In genomic region chr1:30879940-30880339, GRCh38 we compare ENCODE assay signal across 13 cellular contexts. TPM values are rescaled to one million over a fixed set of nuclear protein-coding genes. Genes with fewer than 3 reads are reported as not detected.
A peak's percentile ranks its signal among the peaks of the same experiment; 100 is the strongest.
DNase-seq lines count a peak whose midpoint lies in the region; ATAC-seq and TF ChIP-seq lines count a peak whose summit lies in the region.
"Had no signal": no experiment of that assay in that cellular context is flagged by ENCODE, and none has a peak within 500 bp of the region (broad histone marks: within the 10 kb centered on the region; RNA-seq: fewer than 3 reads in every experiment).

No MANE protein-coding gene starts in this region.

- DNase-seq in DMS53 (lab: John Stamatoyannopoulos, UW) = peak; percentile 79
- DNase-seq in NCI-H1930 (lab: John Stamatoyannopoulos, UW) = peak; percentile 35 to 43
- DNase-seq in adrenal gland = no peak
- peak; percentile 45 for DNase-seq in kidney tubule cell (ENCODE audit: low spot score)
- DNase-seq: activated CD8-positive, alpha-beta memory T cell treated with anti-CD3 and anti-CD28 coated beads for 24 hours; aorta; spleen; stimulated activated naive CD8-positive, alpha-beta T cell treated with anti-CD3 and anti-CD28 coated beads, Interleukin-15, Interleukin-2, amounts not matched to agents 100 U/mL and 50 U/mL, for 24 hours had no signal

- no peaks in the 10 kb centered on the region for H3K9me3 ChIP-seq in adrenal gland (replicated peaks in 1 of 3)
- H3K9me3 ChIP-seq: BLaER1 treated with 17β-estradiol and CSF1 and Interleukin-3, amounts not matched to agents 10 nM and 100 nM; spleen had no signal

- H3K27me3 ChIP-seq in adrenal gland = no peaks in the 10 kb centered on the region

- H3K4me3 ChIP-seq in adrenal gland = no peak overlapping the region
- H3K4me3 ChIP-seq: BLaER1 treated with 17β-estradiol and CSF1 and Interleukin-3, amounts not matched to agents 10 nM and 100 nM; spleen had no signal

- no peak for TF ChIP-seq CTCF in adrenal gland (IDR thresholded peaks at IDR 0.05)

- ATAC-seq in HG03135 (IDR thresholded peaks at IDR 0.05; ENCODE audit: unreplicated experiment) (no peak), HG03175 (IDR thresholded peaks at IDR 0.05; ENCODE audit: unreplicated experiment) (no peak), HG03442 (IDR thresholded peaks at IDR 0.05; ENCODE audit: unreplicated experiment) (no peak), HG03196 (IDR thresholded peaks at IDR 0.05; ENCODE audit: unreplicated experiment) (no peak)
- ATAC-seq: stimulated activated naive CD8-positive, alpha-beta T cell treated with anti-CD3 and anti-CD28 coated beads, Interleukin-15, Interleukin-2, amounts not matched to agents 100 U/mL and 50 U/mL, for 24 hours had no signal

- H3K36me3 ChIP-seq in adrenal gland (replicated peaks in 1 of 2) = peaks cover 0 to 20% of the 10 kb centered on the region in 2 donors

- peak overlapping the region in 4 of 5 donors; percentile 40 to 94 (median 88) for H3K27ac ChIP-seq in adrenal gland

- no peak for TF ChIP-seq POLR2A in adrenal gland (IDR thresholded peaks at IDR 0.05)

- WGBS in adrenal gland, 4 donors = 51 to 59% (median 54%) methylated on average over 9 to 10 of the region's 10 CpGs

- intact Hi-C loops in adrenal gland (cut with DNase I) = no loop called here

- H3K4me1 ChIP-seq in adrenal gland (replicated peaks in 1 of 2) = peaks cover 47 to 59% of the 10 kb centered on the region in 2 donors

RNA-seq across cellular contexts. Expression of gene SDC3, which starts 28.6 kb away (rescaled TPM):
- 100 to 1,000 TPM; 119 to 536 (median 209) TPM for total RNA-seq in adrenal gland
- 100 to 1,000 TPM in 2 of 3 donors, 10 to 100 TPM in 1; 85.5 to 190 (median 101) TPM for polyA plus RNA-seq in adrenal gland

Comparison
In these comparisons a context has a peak if more than half of its experiments do, and no peak if none do; other contexts are left out.
1. DNase-seq: peak in DMS53 (single experiment), NCI-H1930 (2 of 2) and kidney tubule cell (single experiment); none in adrenal gland (0 of 7).